Comparison of ENCODE assay signal across 1 cellular context in the genomic region with DNA sequence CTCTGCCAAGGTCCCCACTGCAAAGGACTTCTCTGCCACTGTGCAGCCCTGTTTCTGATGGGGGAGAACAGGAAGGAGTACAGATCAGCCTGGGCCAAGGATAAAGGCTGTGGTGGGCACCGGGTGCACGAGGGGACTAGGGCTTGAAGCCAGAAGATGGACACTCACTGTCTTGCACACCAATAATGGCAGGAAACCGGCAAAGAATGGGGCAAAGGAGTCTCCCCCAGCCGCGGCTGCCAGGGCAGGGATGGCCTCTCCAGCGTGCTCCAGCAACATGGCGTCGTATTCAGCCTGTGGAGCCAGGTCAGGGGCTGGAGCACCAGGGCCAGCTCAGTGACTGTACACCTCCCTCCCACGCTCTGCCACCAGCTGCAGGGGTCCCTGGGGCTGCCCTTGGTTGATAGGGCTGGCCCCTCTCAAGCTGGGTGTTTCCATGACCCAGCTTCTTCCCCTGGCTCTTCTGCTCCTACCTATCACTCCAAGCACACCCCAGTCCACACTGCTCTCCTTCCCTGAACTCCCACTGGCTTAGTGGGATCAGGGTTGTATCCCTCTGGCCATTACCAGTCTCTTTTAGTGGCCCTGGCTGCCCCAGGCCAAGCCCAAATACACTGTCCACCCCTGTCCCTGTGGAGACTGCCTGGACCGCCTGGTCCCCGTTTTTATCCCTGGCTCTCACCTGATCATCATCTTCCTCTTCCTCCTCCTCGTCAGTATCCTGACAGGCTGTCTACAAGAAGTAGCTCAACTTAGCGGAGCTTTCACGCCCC.
TF ChIP-seq lines count a peak whose summit lies in the region.

No MANE protein-coding gene starts in this region.

TF ChIP-seq in SK-N-SH treated with all-trans-retinoic acid at 6 μM for 48 hours, 23 proteins besides CTCF, POLR2A, EP300 and RAD21:
- TF ChIP-seq ZNF8 (CRISPR knock-in tag; IDR thresholded peaks at IDR 0.05) (no peak), TCF4 (CRISPR knock-in tag; IDR thresholded peaks at IDR 0.05; ENCODE audit: borderline replicate concordance) (no peak), BACH2 (CRISPR knock-in tag; IDR thresholded peaks at IDR 0.05; ENCODE audit: borderline replicate concordance) (no peak), ZFP3 (CRISPR knock-in tag; IDR thresholded peaks at IDR 0.05) (no peak), SNAI2 (CRISPR knock-in tag; IDR thresholded peaks at IDR 0.05) (no peak), PPARA (CRISPR knock-in tag; IDR thresholded peaks at IDR 0.05; ENCODE audit: borderline replicate concordance) (no peak), ZC3H10 (CRISPR knock-in tag; IDR thresholded peaks at IDR 0.05) (no peak), RARB (CRISPR knock-in tag; IDR thresholded peaks at IDR 0.05) (no peak), GLIS3 (CRISPR knock-in tag; IDR thresholded peaks at IDR 0.05) (no peak), CSDC2 (CRISPR knock-in tag; IDR thresholded peaks at IDR 0.05) (no peak), TOX (CRISPR knock-in tag; IDR thresholded peaks at IDR 0.05; ENCODE audit: borderline replicate concordance) (no peak), ZNF565 (CRISPR knock-in tag; conservative IDR thresholded peaks at IDR 0.05; ENCODE audit: low read depth) (no peak), ESRRG (CRISPR knock-in tag; IDR thresholded peaks at IDR 0.05) (no peak), ARNTL (CRISPR knock-in tag; IDR thresholded peaks at IDR 0.05; ENCODE audit: borderline replicate concordance, low read depth) (no peak), ZNF70 (CRISPR knock-in tag; IDR thresholded peaks at IDR 0.05) (no peak)
- TF ChIP-seq, protein P1, sequence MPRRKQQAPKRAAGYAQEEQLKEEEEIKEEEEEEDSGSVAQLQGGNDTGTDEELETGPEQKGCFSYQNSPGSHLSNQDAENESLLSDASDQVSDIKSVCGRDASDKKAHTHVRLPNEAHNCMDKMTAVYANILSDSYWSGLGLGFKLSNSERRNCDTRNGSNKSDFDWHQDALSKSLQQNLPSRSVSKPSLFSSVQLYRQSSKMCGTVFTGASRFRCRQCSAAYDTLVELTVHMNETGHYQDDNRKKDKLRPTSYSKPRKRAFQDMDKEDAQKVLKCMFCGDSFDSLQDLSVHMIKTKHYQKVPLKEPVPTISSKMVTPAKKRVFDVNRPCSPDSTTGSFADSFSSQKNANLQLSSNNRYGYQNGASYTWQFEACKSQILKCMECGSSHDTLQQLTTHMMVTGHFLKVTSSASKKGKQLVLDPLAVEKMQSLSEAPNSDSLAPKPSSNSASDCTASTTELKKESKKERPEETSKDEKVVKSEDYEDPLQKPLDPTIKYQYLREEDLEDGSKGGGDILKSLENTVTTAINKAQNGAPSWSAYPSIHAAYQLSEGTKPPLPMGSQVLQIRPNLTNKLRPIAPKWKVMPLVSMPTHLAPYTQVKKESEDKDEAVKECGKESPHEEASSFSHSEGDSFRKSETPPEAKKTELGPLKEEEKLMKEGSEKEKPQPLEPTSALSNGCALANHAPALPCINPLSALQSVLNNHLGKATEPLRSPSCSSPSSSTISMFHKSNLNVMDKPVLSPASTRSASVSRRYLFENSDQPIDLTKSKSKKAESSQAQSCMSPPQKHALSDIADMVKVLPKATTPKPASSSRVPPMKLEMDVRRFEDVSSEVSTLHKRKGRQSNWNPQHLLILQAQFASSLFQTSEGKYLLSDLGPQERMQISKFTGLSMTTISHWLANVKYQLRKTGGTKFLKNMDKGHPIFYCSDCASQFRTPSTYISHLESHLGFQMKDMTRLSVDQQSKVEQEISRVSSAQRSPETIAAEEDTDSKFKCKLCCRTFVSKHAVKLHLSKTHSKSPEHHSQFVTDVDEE (CRISPR knock-in tag; IDR thresholded peaks at IDR 0.05): no peak
- TF ChIP-seq, protein P2, sequence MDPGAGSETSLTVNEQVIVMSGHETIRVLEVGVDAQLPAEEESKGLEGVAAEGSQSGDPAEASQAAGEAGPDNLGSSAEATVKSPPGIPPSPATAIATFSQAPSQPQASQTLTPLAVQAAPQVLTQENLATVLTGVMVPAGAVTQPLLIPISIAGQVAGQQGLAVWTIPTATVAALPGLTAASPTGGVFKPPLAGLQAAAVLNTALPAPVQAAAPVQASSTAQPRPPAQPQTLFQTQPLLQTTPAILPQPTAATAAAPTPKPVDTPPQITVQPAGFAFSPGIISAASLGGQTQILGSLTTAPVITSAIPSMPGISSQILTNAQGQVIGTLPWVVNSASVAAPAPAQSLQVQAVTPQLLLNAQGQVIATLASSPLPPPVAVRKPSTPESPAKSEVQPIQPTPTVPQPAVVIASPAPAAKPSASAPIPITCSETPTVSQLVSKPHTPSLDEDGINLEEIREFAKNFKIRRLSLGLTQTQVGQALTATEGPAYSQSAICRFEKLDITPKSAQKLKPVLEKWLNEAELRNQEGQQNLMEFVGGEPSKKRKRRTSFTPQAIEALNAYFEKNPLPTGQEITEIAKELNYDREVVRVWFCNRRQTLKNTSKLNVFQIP (CRISPR knock-in tag; IDR thresholded peaks at IDR 0.05; ENCODE audit: borderline replicate concordance, low read depth): no peak
